In the genomic region with DNA sequence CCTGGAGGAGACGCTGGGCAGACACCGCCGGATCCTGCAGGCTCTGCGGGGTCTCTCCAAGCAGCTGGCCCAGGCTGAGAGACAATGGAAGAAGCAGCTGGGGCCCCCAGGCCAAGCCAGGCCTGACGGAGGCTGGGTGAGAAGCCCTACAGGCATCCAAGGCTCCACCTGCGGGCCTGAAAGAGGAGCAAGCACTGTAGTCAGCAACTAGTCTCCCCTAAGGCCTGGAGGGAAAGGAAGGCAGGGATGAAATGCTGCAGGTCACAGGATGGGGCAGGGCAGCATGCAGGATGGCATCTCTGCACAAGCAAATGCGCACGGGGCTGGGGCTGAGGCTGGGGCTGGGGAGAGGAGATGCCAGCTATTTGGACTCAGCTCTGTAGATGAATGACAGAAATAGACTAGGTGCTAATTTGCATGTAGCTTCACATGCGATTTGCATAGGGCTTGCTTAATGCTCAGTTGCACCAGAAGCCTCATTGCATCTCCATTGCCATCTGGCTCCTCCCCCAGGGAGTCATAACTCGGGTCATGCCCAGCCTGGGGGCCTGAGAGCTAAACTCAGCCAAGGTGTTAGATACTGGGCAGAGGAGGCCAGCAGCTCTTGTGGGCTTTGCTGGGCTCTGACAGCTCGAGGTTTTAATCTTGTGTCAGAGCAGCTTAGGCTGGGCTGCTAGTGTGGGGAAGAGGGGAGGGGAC, we compare ENCODE assay signal across 10 cellular contexts. TPM values are rescaled to one million over a fixed set of nuclear protein-coding genes. Genes with fewer than 3 reads are reported as not detected.
DNase-seq lines count a peak whose midpoint lies in the region; ATAC-seq, FAIRE-seq and TF ChIP-seq lines count a peak whose summit lies in the region.
"Had no signal": no experiment of that assay in that cellular context is flagged by ENCODE, and none has a peak within 500 bp of the region (broad histone marks: within the 10 kb centered on the region; RNA-seq: fewer than 3 reads in every experiment).

No MANE protein-coding gene starts in this region.

- TF ChIP-seq CTCF in GM12874 (IDR thresholded peaks at IDR 0.05; ENCODE audit: insufficient read depth, low read depth, low read length) (peak; percentile 20; the same call in 1 of the 2 replicates), RWPE1 (conservative IDR thresholded peaks at IDR 0.05; ENCODE audit: low read depth) (no peak), osteocyte (IDR thresholded peaks at IDR 0.05) (no peak)

- peak; percentile 58 for ATAC-seq in GM19467 (IDR thresholded peaks at IDR 0.05; ENCODE audit: unreplicated experiment)
- peak; percentile 68 for ATAC-seq in HG03521 (IDR thresholded peaks at IDR 0.05; ENCODE audit: unreplicated experiment)

- POLR2A ChIA-PET in RWPE1 (lab: Yijun Ruan, JAX; ENCODE audit: low non-redundant PET) = no interaction called here

- no peak overlapping the region for H3K27ac ChIP-seq in RWPE1

- no peak overlapping the region for H3K27ac Mint-ChIP-seq in osteocyte (ENCODE audit: unreplicated experiment)

- FAIRE-seq in urothelium cell line (lab: Jason Lieb, UNC) = no peak

- peaks cover 14% of the 10 kb centered on the region for H3K27me3 Mint-ChIP-seq in osteocyte (ENCODE audit: unreplicated experiment)

- no peaks in the 10 kb centered on the region for H3K36me3 Mint-ChIP-seq in osteocyte (ENCODE audit: unreplicated experiment)

- peaks cover 3% of the 10 kb centered on the region for H3K4me1 Mint-ChIP-seq in osteocyte (ENCODE audit: unreplicated experiment)

- CTCF ChIA-PET in RWPE1 (lab: Yijun Ruan, JAX) = interaction anchor here (0.5 kb wide), 1 partner anchor 147 kb away, joined by 3 read pairs; no protein-coding TSS in a partner anchor

- DNase-seq in cerebellar cortex (ENCODE audit: low spot score) (peak; percentile 65), RWPE1 (ENCODE audit: low spot score) (no peak), RKO (ENCODE audit: low spot score) (no peak), urothelium cell line (ENCODE audit: low spot score) (no peak), osteocyte (ENCODE audit: extremely low spot score, unreplicated experiment) (no peak)
- DNase-seq: activated naive CD4-positive, alpha-beta T cell treated with Interleukin-2 at 50 U/mL for 16 hours; NCI-H774 had no signal

- no peak overlapping the region for H3K4me3 Mint-ChIP-seq in osteocyte (ENCODE audit: unreplicated experiment)

- H3K9me3 Mint-ChIP-seq in osteocyte (ENCODE audit: unreplicated experiment) = no peaks in the 10 kb centered on the region

RNA-seq across cellular contexts. Expression of gene CPLX3, which starts 5.2 kb away (rescaled TPM):
- not detected in 2 replicates for total RNA-seq in osteocyte

RNA-seq across cellular contexts. Expression of gene LMAN1L, which starts 8.6 kb away (rescaled TPM):
- total RNA-seq in osteocyte = not detected in 2 replicates

RNA-seq across cellular contexts. Expression of gene ULK3, which starts 21.7 kb away (rescaled TPM):
- total RNA-seq in osteocyte = 30.6 and 32.4 TPM in 2 replicates

RNA-seq across cellular contexts. Expression of gene CSK, which starts 39.4 kb away (rescaled TPM):
- 56.0 and 57.0 TPM in 2 replicates for total RNA-seq in osteocyte

RNA-seq across cellular contexts. Expression of gene SCAMP2, which starts 51.9 kb away (rescaled TPM):
- total RNA-seq in osteocyte = 65.0 and 73.4 TPM in 2 replicates
